In the genomic region with DNA sequence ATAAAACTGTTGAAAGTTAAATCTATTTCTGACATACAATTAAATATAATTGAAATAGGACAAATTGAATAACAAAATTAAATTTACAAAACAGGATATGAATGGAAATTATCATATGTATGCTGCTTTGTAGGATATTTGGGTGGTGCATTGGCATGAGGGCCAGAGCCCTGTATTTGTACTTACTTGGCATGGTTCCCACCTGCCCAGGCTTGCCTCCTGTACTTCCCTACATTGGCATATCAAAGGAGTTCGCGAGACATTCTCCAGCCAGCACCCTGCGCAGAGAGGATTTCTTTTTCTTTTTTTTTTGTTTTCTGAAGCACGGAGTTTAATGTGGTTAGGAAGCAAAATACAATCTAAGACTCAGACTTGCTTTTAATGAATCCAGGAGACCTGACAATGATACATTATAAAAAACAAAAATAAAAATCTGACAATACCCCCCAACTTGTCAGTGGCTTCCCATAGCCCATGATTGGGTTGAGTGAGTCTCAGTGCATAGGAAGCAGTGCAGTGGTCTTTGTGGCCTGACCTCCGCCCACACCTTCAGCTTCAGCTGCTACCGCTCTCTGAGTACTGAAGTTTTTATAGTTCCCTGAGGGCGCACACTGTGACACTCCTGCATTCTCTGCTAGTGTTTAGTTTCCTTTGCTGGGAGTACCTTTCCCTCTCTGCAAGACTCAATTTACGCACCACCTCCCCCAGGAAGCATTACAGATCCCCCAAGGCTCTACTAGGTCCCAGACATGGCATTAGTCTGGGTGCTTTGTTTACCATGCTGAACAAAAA, we compare ENCODE assay signal across 7 cellular contexts.
DNase-seq lines count a peak whose midpoint lies in the region; ATAC-seq and TF ChIP-seq lines count a peak whose summit lies in the region.

No MANE protein-coding gene starts in this region.

- POLR2A ChIA-PET in T-cell (lab: Charles Lee) = no interaction called here

- H3K9me3 ChIP-seq in prostate gland = no peaks in the 10 kb centered on the region

- TF ChIP-seq CTCF in prostate gland (IDR thresholded peaks at IDR 0.05) = no peak

- H3K27ac Mint-ChIP-seq in T-cell = peak overlapping the region; percentile 59 to 61

- intact Hi-C loops in prostate gland (cut with DNase I) = no loop called here

- peaks cover 35 to 55% (median 47%) of the 10 kb centered on the region in 3 donors for H3K4me1 Mint-ChIP-seq in T-cell

- no peak for TF ChIP-seq POLR2A in prostate gland (IDR thresholded peaks at IDR 0.05)

- H3K4me1 ChIP-seq in prostate gland (replicated peaks) = no peaks in the 10 kb centered on the region

- CTCF ChIA-PET in T-cell (lab: Charles Lee) = interaction anchor here in 1 of 2 donors (1.1 kb wide), 1 partner anchor 10 kb away, joined by 5 read pairs; no protein-coding TSS in a partner anchor

- H3K36me3 ChIP-seq in prostate gland = no peaks in the 10 kb centered on the region

- no peak overlapping the region for H3K4me3 ChIP-seq in prostate gland

- H3K27ac ChIP-seq in prostate gland = no peak overlapping the region

- peak overlapping the region in 1 of 3 donors; percentile 35 for H3K4me3 Mint-ChIP-seq in T-cell

- no peaks in the 10 kb centered on the region for H3K27me3 ChIP-seq in prostate gland (replicated peaks; ENCODE audit: insufficient read depth)

- ATAC-seq in GM19043 (IDR thresholded peaks at IDR 0.05; ENCODE audit: low read depth, unreplicated experiment) = peak; percentile 56
- ATAC-seq in HG02623 (IDR thresholded peaks at IDR 0.05; ENCODE audit: unreplicated experiment) = peak; percentile 63
- peak; percentile 27 to 75 (median 64) for ATAC-seq in T-cell (replicated peaks in 1 of 4)

- H3K27me3 Mint-ChIP-seq in T-cell = no peaks in the 10 kb centered on the region

- WGBS in prostate gland = 53% methylated on average over 8 of the region's 8 CpGs

- peaks cover 59% of the 10 kb centered on the region for H3K36me3 Mint-ChIP-seq in T-cell

- DNase-seq in T-cell (peak in 12 of 34 experiments; percentile 1 to 13 (median 5)), prostate gland (ENCODE audit: low spot score) (peak; percentile 19), pons (ENCODE audit: low spot score) (no peak), NCI-H226 (no peak), occipital lobe (lab: John Stamatoyannopoulos, UW) (no peak)

- H3K9me3 Mint-ChIP-seq in T-cell = no peaks in the 10 kb centered on the region
